Comparison of ENCODE assay signal across 14 cellular contexts in the genomic region with DNA sequence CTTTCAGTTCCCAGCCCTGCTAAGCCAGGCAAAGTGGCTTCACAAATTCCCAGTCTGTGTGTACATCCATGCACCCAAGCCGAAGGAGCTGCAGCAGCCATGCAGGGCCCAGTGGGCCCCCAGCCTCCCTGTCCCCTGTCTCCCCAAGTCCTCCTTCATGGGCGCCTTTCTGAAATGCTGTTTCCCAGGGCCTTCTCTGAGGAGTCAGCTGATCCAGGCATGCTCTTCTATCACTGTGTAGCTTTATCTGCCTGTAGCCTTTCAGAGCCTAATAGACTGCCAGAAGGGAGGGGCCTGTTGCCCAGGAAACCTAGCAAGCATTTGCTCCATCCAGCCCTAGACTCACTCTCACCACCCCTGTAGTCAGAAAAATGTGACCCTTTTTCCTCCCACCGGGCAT. TPM values are rescaled to one million over a fixed set of nuclear protein-coding genes. Genes with fewer than 3 reads are reported as not detected.
A peak's percentile ranks its signal among the peaks of the same experiment; 100 is the strongest.
DNase-seq lines count a peak whose midpoint lies in the region; ATAC-seq and TF ChIP-seq lines count a peak whose summit lies in the region.
"Had no signal": no experiment of that assay in that cellular context is flagged by ENCODE, and none has a peak within 500 bp of the region (broad histone marks: within the 10 kb centered on the region; RNA-seq: fewer than 3 reads in every experiment).

No MANE protein-coding gene starts in this region.

- H3K36me3 Mint-ChIP-seq in T-helper 2 cell treated with Interferon-gamma antibody and Interleukin-4, amounts not matched to agents 5 μg/mL and 100 μg/mL, for 36 hours (ENCODE audit: low read depth): no peaks in the 10 kb centered on the region

- H3K9ac ChIP-seq in HUES64 (ENCODE audit: low read depth, low read length): no peak overlapping the region

- no peaks in the 10 kb centered on the region for H3K9me3 Mint-ChIP-seq in T-helper 2 cell treated with Interferon-gamma antibody and Interleukin-4, amounts not matched to agents 5 μg/mL and 100 μg/mL, for 36 hours
- H3K9me3 Mint-ChIP-seq: HFFc6 had no signal

- no peak overlapping the region for H3K4me3 Mint-ChIP-seq in T-helper 2 cell treated with Interferon-gamma antibody and Interleukin-4, amounts not matched to agents 5 μg/mL and 100 μg/mL, for 36 hours
- H3K4me3 Mint-ChIP-seq: HFFc6 had no signal

- ATAC-seq in left cardiac atrium: peak; percentile 57 to 98
- peak; percentile 89 for ATAC-seq in omental fat pad (ENCODE audit: low FRiP score)

- H3K27me3 Mint-ChIP-seq in T-helper 2 cell treated with Interferon-gamma antibody and Interleukin-4, amounts not matched to agents 5 μg/mL and 100 μg/mL, for 36 hours (ENCODE audit: low read depth): peaks cover 46% of the 10 kb centered on the region

- intact Hi-C loops in left cardiac atrium (cut with DNase I): no loop called here

- TF ChIP-seq CTCF in astrocyte of the spinal cord (IDR thresholded peaks at IDR 0.05; ENCODE audit: low read depth, low read length): no peak
- no peak for TF ChIP-seq CTCF in omental fat pad (IDR thresholded peaks at IDR 0.05)

- peaks cover 13% of the 10 kb centered on the region for H3K4me1 ChIP-seq in HUES64 (ENCODE audit: insufficient read depth, low read length)

- in situ Hi-C loops in astrocyte of the spinal cord (cut with HindIII; ENCODE audit: low sequenced_read_pairs): no loop called here

- DNase-seq in astrocyte of the spinal cord (ENCODE audit: low read depth, low spot score) (peak; percentile 32), left cardiac atrium (peak; percentile 37), omental fat pad (ENCODE audit: low spot score) (no peak), germinal center (ENCODE audit: low spot score) (no peak)
- DNase-seq in stimulated activated naive CD4-positive, alpha-beta T cell treated with Interleukin-2 at 50 U/mL for 16 hours (lab: John Stamatoyannopoulos, UW): no peak
- no peak for DNase-seq in T-helper 2 cell treated with Interferon-gamma antibody and Interleukin-4, amounts not matched to agents 5 μg/mL and 100 μg/mL, for 36 hours (ENCODE audit: low spot score)
- DNase-seq in stimulated activated CD4-positive, alpha-beta T cell treated with anti-CD3 and anti-CD28 coated beads, Interleukin-4, amount 100 ng/mL, for 1 hour: no peak
- DNase-seq: HFFc6, MG63 had no signal

- H3K9me3 ChIP-seq in HUES64 (ENCODE audit: insufficient read depth, low read depth, low read length): peaks cover 4% of the 10 kb centered on the region; the same call in 1 of the 2 replicates

- H3K27ac Mint-ChIP-seq in T-helper 2 cell treated with Interferon-gamma antibody and Interleukin-4, amounts not matched to agents 5 μg/mL and 100 μg/mL, for 36 hours: no peak overlapping the region
- H3K27ac Mint-ChIP-seq: HFFc6 had no signal

- 60% methylated on average over 3 of the region's 3 CpGs for WGBS in HUES64

- H3K27me3 ChIP-seq in HUES64 (ENCODE audit: insufficient read depth, low read length): no peaks in the 10 kb centered on the region
- H3K27me3 ChIP-seq: MG63 had no signal

- peak overlapping the region; percentile 58 for H3K27ac ChIP-seq in HUES64 (ENCODE audit: low read depth, low read length)
- H3K27ac ChIP-seq: epithelial cell of prostate had no signal

- H3K4me1 Mint-ChIP-seq in T-helper 2 cell treated with Interferon-gamma antibody and Interleukin-4, amounts not matched to agents 5 μg/mL and 100 μg/mL, for 36 hours (ENCODE audit: low read depth): no peaks in the 10 kb centered on the region

- no peaks in the 10 kb centered on the region for H3K36me3 ChIP-seq in HUES64 (ENCODE audit: insufficient read depth, low read length)
- H3K36me3 ChIP-seq: MG63 had no signal

- H3K4me3 ChIP-seq in HUES64 (ENCODE audit: low read length) (no peak overlapping the region), astrocyte of the spinal cord (ENCODE audit: low read depth, low read length) (no peak overlapping the region)
- H3K4me3 ChIP-seq: lung, MG63 had no signal

RNA-seq across cellular contexts. Expression of gene SHC3, which starts 47.5 kb away (rescaled TPM):
- 3.8 TPM for polyA plus RNA-seq in HUES64 (2013, experiment 1 of 2)
- polyA plus RNA-seq in HUES64 (2013, experiment 2 of 2): 6.0 TPM
- total RNA-seq in left cardiac atrium (1 to 10 TPM; 1.5 to 2.7 TPM), omental fat pad (1 to 10 TPM; 1.1 to 7.4 (median 3.1) TPM)
- total RNA-seq: activated CD8-positive, alpha-beta memory T cell treated with anti-CD3 and anti-CD28 coated beads for 36 hours; T-helper 2 cell treated with Interferon-gamma antibody and Interleukin-4, amounts not matched to agents 100 ng/mL and 5 ng/mL, for 36 hours had no signal

Comparison
In these comparisons a context has a peak if more than half of its experiments do, and no peak if none do; other contexts are left out.
1. DNase-seq: peak in astrocyte of the spinal cord (single experiment) and left cardiac atrium (single experiment); none in omental fat pad (single experiment), stimulated activated naive CD4-positive, alpha-beta T cell treated with Interleukin-2 at 50 U/mL for 16 hours (single experiment), germinal center (single experiment), T-helper 2 cell treated with Interferon-gamma antibody and Interleukin-4, amounts not matched to agents 5 μg/mL and 100 μg/mL, for 36 hours (single experiment) and stimulated activated CD4-positive, alpha-beta T cell treated with anti-CD3 and anti-CD28 coated beads, Interleukin-4, amount 100 ng/mL, for 1 hour (single experiment).